In the genomic region with DNA sequence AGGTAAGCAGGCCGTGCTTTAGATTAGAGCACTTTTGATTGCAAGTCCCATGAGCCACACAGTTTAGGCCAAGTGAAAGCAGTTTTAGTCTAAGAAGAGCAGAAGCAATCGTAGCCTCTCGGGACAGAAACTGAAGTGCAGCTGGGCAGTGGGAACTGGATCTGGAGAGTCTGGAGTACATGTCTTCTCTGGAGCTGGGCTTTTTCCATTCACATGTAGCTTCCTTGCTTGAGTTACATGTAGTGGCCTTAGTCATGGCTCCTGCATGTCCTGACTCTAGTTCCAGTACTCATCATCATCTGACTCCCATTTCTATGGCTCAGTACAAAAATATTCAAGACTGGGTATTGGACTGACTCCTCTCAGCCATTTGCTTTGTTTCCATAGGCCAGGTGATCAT, we compare ENCODE assay signal across 15 cellular contexts. TPM values are rescaled to one million over a fixed set of nuclear protein-coding genes. Genes with fewer than 3 reads are reported as not detected.
A peak's percentile ranks its signal among the peaks of the same experiment; 100 is the strongest.
DNase-seq lines count a peak whose midpoint lies in the region; ATAC-seq and TF ChIP-seq lines count a peak whose summit lies in the region.
"Had no signal": no experiment of that assay in that cellular context is flagged by ENCODE, and none has a peak within 500 bp of the region (broad histone marks: within the 10 kb centered on the region; RNA-seq: fewer than 3 reads in every experiment).

No MANE protein-coding gene starts in this region.

- peaks cover 28% of the 10 kb centered on the region for H3K4me1 Mint-ChIP-seq in activated T-helper 17 cell treated with anti-CD3 and anti-CD28 coated beads, Interleukin-2, amount 50 U/mL, for 72 hours
- peaks cover 39% of the 10 kb centered on the region for H3K4me1 Mint-ChIP-seq in activated naive CD8-positive, alpha-beta T cell treated with anti-CD3 and anti-CD28 coated beads for 36 hours

- peak; percentile 28 for ATAC-seq in activated T-helper 17 cell treated with anti-CD3 and anti-CD28 coated beads, Interleukin-2, amount 50 U/mL, for 72 hours (replicated peaks)
- no peak for ATAC-seq in HG02938 (IDR thresholded peaks at IDR 0.05; ENCODE audit: unreplicated experiment)
- ATAC-seq: activated CD4-positive, alpha-beta T cell treated with anti-CD3 and anti-CD28 coated beads for 36 hours; stimulated activated naive CD8-positive, alpha-beta T cell treated with anti-CD3 and anti-CD28 coated beads, Interleukin-15, amount 100 ng/mL, for 72 hours had no signal

- no peaks in the 10 kb centered on the region for H3K27me3 Mint-ChIP-seq in activated T-helper 17 cell treated with anti-CD3 and anti-CD28 coated beads, Interleukin-2, amount 50 U/mL, for 72 hours
- H3K27me3 Mint-ChIP-seq in activated naive CD8-positive, alpha-beta T cell treated with anti-CD3 and anti-CD28 coated beads for 36 hours, result no peaks in the 10 kb centered on the region
- H3K27me3 Mint-ChIP-seq: activated CD4-positive, alpha-beta T cell treated with anti-CD3 and anti-CD28 coated beads for 36 hours; stimulated activated naive CD8-positive, alpha-beta T cell treated with anti-CD3 and anti-CD28 coated beads, Interleukin-15, amount 100 ng/mL, for 72 hours had no signal

- DNase-seq in EH (ENCODE audit: low read depth), result peak; percentile 75
- DNase-seq in fibroblast of villous mesenchyme (ENCODE audit: low read depth), result peak; percentile 60
- DNase-seq in retina, result peak; percentile 20
- DNase-seq in RPMI8226, result no peak
- DNase-seq in activated naive CD8-positive, alpha-beta T cell treated with anti-CD3 and anti-CD28 coated beads for 36 hours, result no peak
- DNase-seq in AML-193 (lab: John Stamatoyannopoulos, UW), result no peak
- DNase-seq: activated CD4-positive, alpha-beta T cell treated with anti-CD3 and anti-CD28 coated beads for 36 hours; activated gamma-delta T cell; CD8-positive, alpha-beta memory T cell; NCI-H510A treated with DMSO at 0.1 percent for 48 hours; stimulated activated CD4-positive, alpha-beta T cell treated with anti-CD3 and anti-CD28 coated beads, Interleukin-1b, Interleukin-23, amount 100 ng/mL, for 48 hours; stimulated activated naive CD8-positive, alpha-beta T cell treated with anti-CD3 and anti-CD28 coated beads, Interleukin-15, amount 100 ng/mL, for 72 hours had no signal

- peak overlapping the region; percentile 6 for H3K27ac Mint-ChIP-seq in activated T-helper 17 cell treated with anti-CD3 and anti-CD28 coated beads, Interleukin-2, amount 50 U/mL, for 72 hours
- H3K27ac Mint-ChIP-seq in activated naive CD8-positive, alpha-beta T cell treated with anti-CD3 and anti-CD28 coated beads for 36 hours, result no peak overlapping the region
- H3K27ac Mint-ChIP-seq: activated CD4-positive, alpha-beta T cell treated with anti-CD3 and anti-CD28 coated beads for 36 hours; stimulated activated naive CD8-positive, alpha-beta T cell treated with anti-CD3 and anti-CD28 coated beads, Interleukin-15, amount 100 ng/mL, for 72 hours had no signal

- peaks cover 6% of the 10 kb centered on the region for H3K36me3 Mint-ChIP-seq in activated T-helper 17 cell treated with anti-CD3 and anti-CD28 coated beads, Interleukin-2, amount 50 U/mL, for 72 hours (ENCODE audit: low read depth)
- peaks cover 5% of the 10 kb centered on the region for H3K36me3 Mint-ChIP-seq in activated naive CD8-positive, alpha-beta T cell treated with anti-CD3 and anti-CD28 coated beads for 36 hours

- TF ChIP-seq CTCF in fibroblast of villous mesenchyme (IDR thresholded peaks at IDR 0.05; ENCODE audit: insufficient read depth, low read depth, low read length), result no peak

- no peak overlapping the region for H3K4me3 ChIP-seq in fibroblast of villous mesenchyme (ENCODE audit: low read depth, low read length)

- H3K4me3 Mint-ChIP-seq in activated T-helper 17 cell treated with anti-CD3 and anti-CD28 coated beads, Interleukin-2, amount 50 U/mL, for 72 hours, result no peak overlapping the region
- no peak overlapping the region for H3K4me3 Mint-ChIP-seq in activated naive CD8-positive, alpha-beta T cell treated with anti-CD3 and anti-CD28 coated beads for 36 hours
- H3K4me3 Mint-ChIP-seq: activated CD4-positive, alpha-beta T cell treated with anti-CD3 and anti-CD28 coated beads for 36 hours; CD8-positive, alpha-beta memory T cell; neural crest cell; stimulated activated naive CD8-positive, alpha-beta T cell treated with anti-CD3 and anti-CD28 coated beads, Interleukin-15, amount 100 ng/mL, for 72 hours had no signal

- H3K9me3 Mint-ChIP-seq in activated T-helper 17 cell treated with anti-CD3 and anti-CD28 coated beads, Interleukin-2, amount 50 U/mL, for 72 hours, result no peaks in the 10 kb centered on the region
- no peaks in the 10 kb centered on the region for H3K9me3 Mint-ChIP-seq in activated naive CD8-positive, alpha-beta T cell treated with anti-CD3 and anti-CD28 coated beads for 36 hours
- H3K9me3 Mint-ChIP-seq: CD8-positive, alpha-beta memory T cell; neural crest cell; stimulated activated naive CD8-positive, alpha-beta T cell treated with anti-CD3 and anti-CD28 coated beads, Interleukin-15, amount 100 ng/mL, for 72 hours had no signal

RNA-seq across cellular contexts. Expression of gene CAMTA1, which starts 16.7 kb away (rescaled TPM):
- total RNA-seq in activated T-helper 17 cell treated with anti-CD3 and anti-CD28 coated beads, Interleukin-2, amount 50 U/mL, for 72 hours, result 10 to 100 TPM; 36.7 to 51.9 TPM
- total RNA-seq in fibroblast of villous mesenchyme, result 47.4 and 56.1 TPM in 2 replicates
- 10 to 100 TPM; 70.4 to 71.4 TPM for total RNA-seq in activated naive CD8-positive, alpha-beta T cell treated with anti-CD3 and anti-CD28 coated beads for 36 hours

Comparison
In these comparisons a context has a peak if more than half of its experiments do, and no peak if none do; other contexts are left out.
1. DNase-seq: peak in EH (single experiment), fibroblast of villous mesenchyme (single experiment) and retina (single experiment); none in RPMI8226 (single experiment), activated naive CD8-positive, alpha-beta T cell treated with anti-CD3 and anti-CD28 coated beads for 36 hours (single experiment) and AML-193 (0 of 2).